ENCODE assay signal across 13 cellular contexts in genomic region chr14:45679852-45680251, GRCh38.
A peak's percentile ranks its signal among the peaks of the same experiment; 100 is the strongest.
DNase-seq lines count a peak whose midpoint lies in the region; ATAC-seq lines count a peak whose summit lies in the region.
"Had no signal": no experiment of that assay in that cellular context is flagged by ENCODE, and none has a peak within 500 bp of the region (broad histone marks: within the 10 kb centered on the region; RNA-seq: fewer than 3 reads in every experiment).

No MANE protein-coding gene starts in this region.

- H3K36me3 Mint-ChIP-seq in activated T-cell treated with anti-CD3 and anti-CD28 coated beads, Interleukin-2, amount 50 U/mL, for 72 hours (ENCODE audit: insufficient read depth in 2 of 2) = no peaks in the 10 kb centered on the region

- no peaks in the 10 kb centered on the region for H3K27me3 Mint-ChIP-seq in activated T-cell treated with anti-CD3 and anti-CD28 coated beads, Interleukin-2, amount 50 U/mL, for 72 hours (ENCODE audit: low read depth)
- H3K27me3 Mint-ChIP-seq in stimulated activated naive CD8-positive, alpha-beta T cell treated with anti-CD3 and anti-CD28 coated beads, Interleukin-15, amount 100 ng/mL, for 72 hours = no peaks in the 10 kb centered on the region
- H3K27me3 Mint-ChIP-seq: T-helper 17 cell had no signal

- H3K27ac Mint-ChIP-seq in activated T-cell treated with anti-CD3 and anti-CD28 coated beads, Interleukin-2, amount 50 U/mL, for 72 hours = no peak overlapping the region
- no peak overlapping the region for H3K27ac Mint-ChIP-seq in stimulated activated naive CD8-positive, alpha-beta T cell treated with anti-CD3 and anti-CD28 coated beads, Interleukin-15, amount 100 ng/mL, for 72 hours
- H3K27ac Mint-ChIP-seq: activated CD8-positive, alpha-beta T cell treated with anti-CD3 and anti-CD28 coated beads, Interleukin-2, amount 10 ng/mL, durations not matched to agents 7 days and 5 days; T-helper 17 cell had no signal

- ATAC-seq in activated T-cell treated with anti-CD3 and anti-CD28 coated beads, Interleukin-2, amount 50 U/mL, for 72 hours (replicated peaks in 1 of 2) = no peak
- no peak for ATAC-seq in HG03135 (IDR thresholded peaks at IDR 0.05; ENCODE audit: unreplicated experiment)
- no peak for ATAC-seq in stimulated activated naive CD8-positive, alpha-beta T cell treated with anti-CD3 and anti-CD28 coated beads, Interleukin-15, amount 100 ng/mL, for 72 hours
- ATAC-seq: activated CD8-positive, alpha-beta T cell treated with anti-CD3 and anti-CD28 coated beads, Interleukin-2, amount 10 ng/mL, durations not matched to agents 7 days and 5 days; T-helper 17 cell had no signal

- no peaks in the 10 kb centered on the region for H3K4me1 Mint-ChIP-seq in activated T-cell treated with anti-CD3 and anti-CD28 coated beads, Interleukin-2, amount 50 U/mL, for 72 hours (ENCODE audit: low read depth)
- H3K4me1 Mint-ChIP-seq in stimulated activated naive CD8-positive, alpha-beta T cell treated with anti-CD3 and anti-CD28 coated beads, Interleukin-15, amount 100 ng/mL, for 72 hours = no peaks in the 10 kb centered on the region
- H3K4me1 Mint-ChIP-seq: T-helper 17 cell had no signal

- peaks cover 0 to 7% of the 10 kb centered on the region in 2 donors for H3K9me3 Mint-ChIP-seq in activated T-cell treated with anti-CD3 and anti-CD28 coated beads, Interleukin-2, amount 50 U/mL, for 72 hours
- peaks cover 0 to 15% of the 10 kb centered on the region in 2 donors for H3K9me3 Mint-ChIP-seq in stimulated activated naive CD8-positive, alpha-beta T cell treated with anti-CD3 and anti-CD28 coated beads, Interleukin-15, amount 100 ng/mL, for 72 hours

- H3K4me3 Mint-ChIP-seq in activated T-cell treated with anti-CD3 and anti-CD28 coated beads, Interleukin-2, amount 50 U/mL, for 72 hours = no peak overlapping the region
- H3K4me3 Mint-ChIP-seq in stimulated activated naive CD8-positive, alpha-beta T cell treated with anti-CD3 and anti-CD28 coated beads, Interleukin-15, amount 100 ng/mL, for 72 hours = no peak overlapping the region
- H3K4me3 Mint-ChIP-seq: activated CD8-positive, alpha-beta T cell treated with anti-CD3 and anti-CD28 coated beads, Interleukin-2, amount 10 ng/mL, durations not matched to agents 7 days and 5 days; T-helper 17 cell had no signal

- DNase-seq in HPDE6-E6E7 (ENCODE audit: extremely low spot score) (peak; percentile 19), SW 1271 (lab: John Stamatoyannopoulos, UW) (peak; percentile 37 to 90), fibroblast of the conjunctiva (ENCODE audit: low read depth) (peak; percentile 43), smooth muscle cell of the brain vasculature (ENCODE audit: low read depth, low spot score) (peak; percentile 40)
- DNase-seq in activated T-cell treated with anti-CD3 and anti-CD28 coated beads, Interleukin-2, amount 50 U/mL, for 72 hours = no peak
- no peak for DNase-seq in stimulated activated naive CD8-positive, alpha-beta T cell treated with anti-CD3 and anti-CD28 coated beads, Interleukin-15, amount 100 ng/mL, for 72 hours
- DNase-seq: activated CD8-positive, alpha-beta T cell treated with anti-CD3 and anti-CD28 coated beads, Interleukin-2, amount 10 ng/mL, durations not matched to agents 7 days and 5 days; adrenal gland; MM.1S; NCI-H526 treated with DMSO at 0.1 percent for 48 hours; stimulated activated naive CD4-positive, alpha-beta T cell; T-helper 17 cell had no signal

Comparison
In these comparisons a context has a peak if more than half of its experiments do, and no peak if none do; other contexts are left out.
1. DNase-seq: peak in HPDE6-E6E7 (single experiment), SW 1271 (2 of 2), fibroblast of the conjunctiva (single experiment) and smooth muscle cell of the brain vasculature (single experiment); none in activated T-cell treated with anti-CD3 and anti-CD28 coated beads, Interleukin-2, amount 50 U/mL, for 72 hours (0 of 2) and stimulated activated naive CD8-positive, alpha-beta T cell treated with anti-CD3 and anti-CD28 coated beads, Interleukin-15, amount 100 ng/mL, for 72 hours (0 of 2).